In the genomic region with DNA sequence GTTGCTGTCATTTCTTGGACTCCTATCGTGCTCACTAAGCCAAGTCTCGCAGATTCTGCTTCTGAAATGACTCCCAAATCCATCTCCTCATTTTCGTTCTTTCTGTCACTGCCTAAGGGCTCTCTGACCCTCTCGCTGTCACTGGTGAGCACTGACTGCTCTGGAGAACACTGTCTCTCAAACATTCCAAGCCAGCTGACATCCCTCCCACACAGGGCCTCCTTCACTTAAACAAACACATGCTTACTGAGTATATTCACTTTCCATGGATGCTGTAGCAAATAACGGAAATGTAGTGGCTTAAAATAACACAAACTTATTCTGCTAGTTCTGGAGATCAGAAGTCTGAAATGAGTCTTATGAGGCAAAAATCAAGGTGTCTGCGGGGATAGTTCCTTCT, we compare ENCODE assay signal across 21 cellular contexts. TPM values are rescaled to one million over a fixed set of nuclear protein-coding genes. Genes with fewer than 3 reads are reported as not detected.
DNase-seq lines count a peak whose midpoint lies in the region; ATAC-seq and TF ChIP-seq lines count a peak whose summit lies in the region.
"Had no signal": no experiment of that assay in that cellular context is flagged by ENCODE, and none has a peak within 500 bp of the region (broad histone marks: within the 10 kb centered on the region; RNA-seq: fewer than 3 reads in every experiment).

No MANE protein-coding gene starts in this region.

- H3K27me3 Mint-ChIP-seq in activated CD8-positive, alpha-beta memory T cell treated with anti-CD3 and anti-CD28 coated beads, Interleukin-2, amount 10 ng/mL, durations not matched to agents 7 days and 5 days = no peaks in the 10 kb centered on the region
- no peaks in the 10 kb centered on the region for H3K27me3 Mint-ChIP-seq in chondrocyte (ENCODE audit: low read depth)

- H3K36me3 Mint-ChIP-seq in activated CD8-positive, alpha-beta memory T cell treated with anti-CD3 and anti-CD28 coated beads, Interleukin-2, amount 10 ng/mL, durations not matched to agents 7 days and 5 days = no peaks in the 10 kb centered on the region
- peaks cover 4% of the 10 kb centered on the region for H3K36me3 Mint-ChIP-seq in chondrocyte (ENCODE audit: low read depth)

- CTCF ChIA-PET in activated CD8-positive, alpha-beta memory T cell treated with anti-CD3 and anti-CD28 coated beads, Interleukin-2, amount 10 ng/mL, durations not matched to agents 7 days and 5 days (lab: Charles Lee) = no interaction called here

- intact Hi-C loops in dorsolateral prefrontal cortex (cut with DNase I) = no loop called here

- H3K27me3 ChIP-seq in dorsolateral prefrontal cortex = no peaks in the 10 kb centered on the region

- no peak for ATAC-seq in activated CD8-positive, alpha-beta memory T cell treated with anti-CD3 and anti-CD28 coated beads, Interleukin-2, amount 10 ng/mL, durations not matched to agents 7 days and 5 days
- ATAC-seq: CD8-positive, alpha-beta T cell had no signal

- no peak overlapping the region for H3K27ac ChIP-seq in dorsolateral prefrontal cortex
- H3K27ac ChIP-seq: GM23248, KMS-11, RWPE1 had no signal

- no peaks in the 10 kb centered on the region for H3K9me3 Mint-ChIP-seq in activated CD8-positive, alpha-beta memory T cell treated with anti-CD3 and anti-CD28 coated beads, Interleukin-2, amount 10 ng/mL, durations not matched to agents 7 days and 5 days (ENCODE audit: low read depth)
- peaks cover under 1% of the 10 kb centered on the region for H3K9me3 Mint-ChIP-seq in chondrocyte (ENCODE audit: low read depth)
- H3K9me3 Mint-ChIP-seq: CD8-positive, alpha-beta T cell had no signal

- H3K4me3 Mint-ChIP-seq in activated CD8-positive, alpha-beta memory T cell treated with anti-CD3 and anti-CD28 coated beads, Interleukin-2, amount 10 ng/mL, durations not matched to agents 7 days and 5 days = no peak overlapping the region
- no peak overlapping the region for H3K4me3 Mint-ChIP-seq in chondrocyte (ENCODE audit: unreplicated experiment)
- H3K4me3 Mint-ChIP-seq: CD8-positive, alpha-beta T cell had no signal

- peak; percentile 26 for DNase-seq in activated CD8-positive, alpha-beta memory T cell treated with anti-CD3 and anti-CD28 coated beads for 24 hours
- DNase-seq in activated CD8-positive, alpha-beta memory T cell treated with anti-CD3 and anti-CD28 coated beads, Interleukin-2, amount 10 ng/mL, durations not matched to agents 7 days and 5 days = no peak
- DNase-seq in chondrocyte (ENCODE audit: low spot score) (no peak), iris pigment epithelial cell (ENCODE audit: low read depth) (peak; percentile 3), NCI-H1930 (lab: John Stamatoyannopoulos, UW) (no peak), dorsolateral prefrontal cortex (no peak), SKM-1 (lab: John Stamatoyannopoulos, UW; ENCODE audit: unreplicated experiment) (no peak)
- DNase-seq: 8988T; AML-193; C1 segment of cervical spinal cord; DND-41; GM23248; HCEC 1CT; NCI-H1417 treated with DMSO at 0.1 percent for 48 hours; NCI-H187 treated with DMSO at 0.1 percent for 48 hours; NK-92 treated with Interleukin-12 subunit alpha and Interleukin-12 subunit beta, amount 100 ng/mL, for 24 hours; SIG-M5 had no signal

- no peaks in the 10 kb centered on the region for H3K4me1 Mint-ChIP-seq in activated CD8-positive, alpha-beta memory T cell treated with anti-CD3 and anti-CD28 coated beads, Interleukin-2, amount 10 ng/mL, durations not matched to agents 7 days and 5 days
- peaks cover 10% of the 10 kb centered on the region for H3K4me1 Mint-ChIP-seq in chondrocyte (ENCODE audit: low read depth)

- TF ChIP-seq CTCF in chondrocyte (IDR thresholded peaks at IDR 0.05) (no peak), dorsolateral prefrontal cortex (IDR thresholded peaks at IDR 0.05 in 54 of 56, conservative IDR thresholded peaks at IDR 0.05 in 2 of 56; ENCODE audit: low read depth in 1 of 56, partially characterized antibody in 56 of 56) (no peak)

- H3K4me3 ChIP-seq in dorsolateral prefrontal cortex = no peak overlapping the region
- H3K4me3 ChIP-seq: GM23248 had no signal

- H3K27ac Mint-ChIP-seq in activated CD8-positive, alpha-beta memory T cell treated with anti-CD3 and anti-CD28 coated beads, Interleukin-2, amount 10 ng/mL, durations not matched to agents 7 days and 5 days = no peak overlapping the region
- peak overlapping the region; percentile 77 for H3K27ac Mint-ChIP-seq in chondrocyte (ENCODE audit: unreplicated experiment)
- H3K27ac Mint-ChIP-seq: CD8-positive, alpha-beta T cell had no signal

RNA-seq across cellular contexts. Expression of a gene that starts 18.8 kb away (rescaled TPM):
- not detected for total RNA-seq in activated CD8-positive, alpha-beta memory T cell treated with anti-CD3 and anti-CD28 coated beads, Interleukin-2, amount 10 ng/mL, durations not matched to agents 7 days and 5 days
- total RNA-seq in chondrocyte (not detected in 3 replicates), dorsolateral prefrontal cortex (1 to 10 TPM in 2 of 120 experiments, under 1 TPM in 24, not detected in 94; 0.28 to 1.2 (median 0.48) TPM)
- total RNA-seq: CD8-positive, alpha-beta T cell; GM23248; NCI-H460 had no signal

Comparison
In these comparisons a context has a peak if more than half of its experiments do, and no peak if none do; other contexts are left out.
1. DNase-seq: peak in activated CD8-positive, alpha-beta memory T cell treated with anti-CD3 and anti-CD28 coated beads for 24 hours (single experiment) and iris pigment epithelial cell (single experiment); none in activated CD8-positive, alpha-beta memory T cell treated with anti-CD3 and anti-CD28 coated beads, Interleukin-2, amount 10 ng/mL, durations not matched to agents 7 days and 5 days (single experiment), chondrocyte (single experiment), NCI-H1930 (0 of 2), dorsolateral prefrontal cortex (0 of 10) and SKM-1 (single experiment).